Comparison of ENCODE assay signal across 18 cellular contexts in genomic region chr6:157532963-157533362, GRCh38.
DNase-seq lines count a peak whose midpoint lies in the region; ATAC-seq and TF ChIP-seq lines count a peak whose summit lies in the region.
"Had no signal": no experiment of that assay in that cellular context is flagged by ENCODE, and none has a peak within 500 bp of the region (broad histone marks: within the 10 kb centered on the region; RNA-seq: fewer than 3 reads in every experiment).

No MANE protein-coding gene starts in this region.

- H3K27ac ChIP-seq in heart left ventricle: no peak overlapping the region
- H3K27ac ChIP-seq: RWPE1, SJCRH30 had no signal

- H3K27me3 ChIP-seq in heart left ventricle: no peaks in the 10 kb centered on the region
- H3K27me3 ChIP-seq: SJCRH30 had no signal

- TF ChIP-seq CTCF in brain (conservative IDR thresholded peaks at IDR 0.05) (no peak), natural killer cell (IDR thresholded peaks at IDR 0.05) (no peak), type B pancreatic cell (conservative IDR thresholded peaks at IDR 0.05) (no peak), heart left ventricle (IDR thresholded peaks at IDR 0.05) (no peak)

- no peak overlapping the region for H3K4me3 Mint-ChIP-seq in T-helper 2 cell treated with Interferon-gamma antibody and Interleukin-4, amounts not matched to agents 5 μg/mL and 100 μg/mL, for 36 hours
- H3K4me3 Mint-ChIP-seq in brain: no peak overlapping the region
- H3K4me3 Mint-ChIP-seq in natural killer cell: no peak overlapping the region
- peak overlapping the region; percentile 42 for H3K4me3 Mint-ChIP-seq in type B pancreatic cell

- H3K4me1 ChIP-seq in heart left ventricle: peaks cover 0 to 50% (median 22%) of the 10 kb centered on the region in 12 donors
- H3K4me1 ChIP-seq: SJCRH30 had no signal

- no peak overlapping the region for H3K4me3 ChIP-seq in heart left ventricle
- H3K4me3 ChIP-seq: SJCRH30 had no signal

- peaks cover 3% of the 10 kb centered on the region for H3K9me3 Mint-ChIP-seq in T-helper 2 cell treated with Interferon-gamma antibody and Interleukin-4, amounts not matched to agents 5 μg/mL and 100 μg/mL, for 36 hours
- H3K9me3 Mint-ChIP-seq in brain (no peaks in the 10 kb centered on the region), natural killer cell (no peaks in the 10 kb centered on the region), type B pancreatic cell (no peaks in the 10 kb centered on the region)

- no peak for TF ChIP-seq POLR2A in heart left ventricle (IDR thresholded peaks at IDR 0.05)

- no peaks in the 10 kb centered on the region for H3K36me3 ChIP-seq in heart left ventricle
- H3K36me3 ChIP-seq: SJCRH30 had no signal

- WGBS in heart left ventricle, 4 donors: 58 to 94% (median 81%) methylated on average over 3 of the region's 3 CpGs

- H3K27me3 Mint-ChIP-seq in T-helper 2 cell treated with Interferon-gamma antibody and Interleukin-4, amounts not matched to agents 5 μg/mL and 100 μg/mL, for 36 hours (ENCODE audit: low read depth): peaks cover 4% of the 10 kb centered on the region
- H3K27me3 Mint-ChIP-seq in brain (no peaks in the 10 kb centered on the region), natural killer cell (ENCODE audit: low read depth in 2 of 2) (no peaks in the 10 kb centered on the region), type B pancreatic cell (no peaks in the 10 kb centered on the region)

- ATAC-seq in natural killer cell (no peak), HG03457 (IDR thresholded peaks at IDR 0.05; ENCODE audit: unreplicated experiment) (no peak), heart left ventricle (no peak)

- peaks cover 39% of the 10 kb centered on the region for H3K4me1 Mint-ChIP-seq in T-helper 2 cell treated with Interferon-gamma antibody and Interleukin-4, amounts not matched to agents 5 μg/mL and 100 μg/mL, for 36 hours (ENCODE audit: low read depth)
- H3K4me1 Mint-ChIP-seq in brain: peaks cover 55% of the 10 kb centered on the region
- H3K4me1 Mint-ChIP-seq in natural killer cell: peaks cover 46 to 51% of the 10 kb centered on the region in 2 donors
- H3K4me1 Mint-ChIP-seq in type B pancreatic cell (ENCODE audit: unreplicated experiment): peaks cover 28% of the 10 kb centered on the region

- intact Hi-C loops in natural killer cell (cut with micrococcal nuclease): no loop called here
- intact Hi-C loops in heart left ventricle (cut with DNase I): no loop called here

- no peaks in the 10 kb centered on the region for H3K9me3 ChIP-seq in heart left ventricle
- H3K9me3 ChIP-seq: SJCRH30 had no signal

- H3K36me3 Mint-ChIP-seq in T-helper 2 cell treated with Interferon-gamma antibody and Interleukin-4, amounts not matched to agents 5 μg/mL and 100 μg/mL, for 36 hours (ENCODE audit: low read depth): peaks cover 5% of the 10 kb centered on the region
- H3K36me3 Mint-ChIP-seq in brain (no peaks in the 10 kb centered on the region), natural killer cell (no peaks in the 10 kb centered on the region), type B pancreatic cell (no peaks in the 10 kb centered on the region)

- H3K27ac Mint-ChIP-seq in T-helper 2 cell treated with Interferon-gamma antibody and Interleukin-4, amounts not matched to agents 5 μg/mL and 100 μg/mL, for 36 hours: peak overlapping the region; percentile 46
- peak overlapping the region in 3 of 5 experiments; percentile 11 to 55 (median 14) for H3K27ac Mint-ChIP-seq in brain
- peak overlapping the region; percentile 77 to 91 for H3K27ac Mint-ChIP-seq in natural killer cell
- H3K27ac Mint-ChIP-seq in type B pancreatic cell: peak overlapping the region; percentile 40

- no peak for DNase-seq in T-helper 2 cell treated with Interferon-gamma antibody and Interleukin-4, amounts not matched to agents 5 μg/mL and 100 μg/mL, for 36 hours (ENCODE audit: low spot score)
- DNase-seq in T-helper 2 cell (no peak), natural killer cell (no peak), type B pancreatic cell (ENCODE audit: extremely low spot score, unreplicated experiment) (no peak), NCI-H1092 (lab: John Stamatoyannopoulos, UW) (no peak), heart left ventricle (no peak)
- DNase-seq: 8988T, DMS53, MV-4-11, NCI-H1436, NCI-H2081, NCI-H226, NCI-H526 treated with DMSO at 0.1 percent for 48 hours, OCI-M1, SJCRH30 had no signal

Comparison
In these comparisons a context has a peak if more than half of its experiments do, and no peak if none do; other contexts are left out.
1. H3K27ac Mint-ChIP-seq: peak in every context shown above with its lines; median percentile 84 in natural killer cell; 46 in T-helper 2 cell treated with Interferon-gamma antibody and Interleukin-4, amounts not matched to agents 5 μg/mL and 100 μg/mL, for 36 hours; 40 in type B pancreatic cell; 14 in brain.